Comparison of ENCODE assay signal across 10 cellular contexts in the genomic region with DNA sequence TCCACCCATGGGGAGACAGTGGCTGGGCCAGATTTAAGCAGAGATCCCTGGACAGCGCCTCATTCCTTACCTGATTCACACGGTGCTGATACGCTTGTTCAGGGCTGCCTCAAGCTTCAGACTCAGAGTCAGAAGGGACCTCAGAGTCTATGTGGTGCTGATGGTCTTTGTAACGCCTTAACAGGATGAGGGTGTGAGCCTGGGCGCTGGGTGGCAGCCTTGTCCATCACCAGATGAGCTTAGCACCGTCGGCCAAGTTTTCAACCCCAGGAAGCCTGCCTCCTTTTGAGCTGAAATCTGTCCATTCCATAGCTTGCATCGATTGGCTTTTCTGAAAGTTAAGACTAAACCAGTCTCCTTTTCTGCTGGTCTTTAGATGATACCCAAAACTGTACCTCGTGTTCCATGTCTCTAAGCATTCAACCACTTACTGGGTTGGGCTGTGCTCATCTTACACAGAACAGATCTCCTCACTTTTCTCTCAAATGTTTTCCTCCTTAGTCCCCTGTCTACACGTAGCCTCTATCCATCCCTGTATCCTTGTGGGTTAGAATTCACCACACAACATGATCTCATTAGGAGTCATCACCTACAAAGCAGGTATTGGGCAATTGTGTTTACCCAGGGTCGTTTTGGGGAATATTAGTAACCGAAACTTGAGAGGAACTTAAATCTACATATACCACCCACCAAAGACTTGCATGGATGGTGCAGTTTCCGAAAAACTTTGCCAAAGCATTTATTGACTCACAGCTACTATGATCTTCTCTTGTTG.
A peak's percentile ranks its signal among the peaks of the same experiment; 100 is the strongest.
DNase-seq lines count a peak whose midpoint lies in the region; ATAC-seq, FAIRE-seq and TF ChIP-seq lines count a peak whose summit lies in the region.
"Had no signal": no experiment of that assay in that cellular context is flagged by ENCODE, and none has a peak within 500 bp of the region (broad histone marks: within the 10 kb centered on the region; RNA-seq: fewer than 3 reads in every experiment).

No MANE protein-coding gene starts in this region.

- H3K9ac ChIP-seq in PC-3 (ENCODE audit: low read length), result no peak overlapping the region

- POLR2A ChIA-PET in PC-3 (lab: Charles Lee; ENCODE audit: unreplicated experiment), result no interaction called here

- no peak overlapping the region for H3K27ac ChIP-seq in PC-3 (ENCODE audit: low read length)
- no peak overlapping the region for H3K27ac ChIP-seq in substantia nigra (ENCODE audit: low read depth, low read length, poor library complexity, severe bottlenecking)
- H3K27ac ChIP-seq: ovary had no signal

- H3K27me3 ChIP-seq in PC-3 (ENCODE audit: low read length), result no peaks in the 10 kb centered on the region
- H3K27me3 ChIP-seq: ovary had no signal

- H3K9me2 ChIP-seq in PC-3 (replicated peaks; ENCODE audit: low read length), result no peaks in the 10 kb centered on the region

- intact Hi-C loops in PC-3 (cut with micrococcal nuclease) (no loop called here), head of caudate nucleus (cut with DNase I) (no loop called here)

- TF ChIP-seq CTCF in PC-3 (conservative IDR thresholded peaks at IDR 0.05; ENCODE audit: low read depth, low read length) (no peak), D721Med (IDR thresholded peaks at IDR 0.05; ENCODE audit: insufficient read depth, missing control alignments) (no peak)

- no peaks in the 10 kb centered on the region for H3K79me2 ChIP-seq in PC-3 (ENCODE audit: low read length)

- CTCF ChIA-PET in PC-3 (lab: Charles Lee), result no interaction called here

- no peaks in the 10 kb centered on the region for H3F3A ChIP-seq in PC-3 (ENCODE audit: low read length, unreplicated experiment)

- DNase-seq in DMS53 (lab: John Stamatoyannopoulos, UW) (peak; percentile 28), DMS53 treated with DMSO at 0.1 percent for 48 hours (lab: John Stamatoyannopoulos, UW; ENCODE audit: unreplicated experiment) (no peak), PC-3 (peak; percentile 19), head of caudate nucleus (peak in 40 of 42 donors; percentile 20 to 79 (median 52)), substantia nigra (lab: John Stamatoyannopoulos, UW) (peak in 27 of 49 donors; percentile 3 to 76 (median 27)), NCI-H2196 treated with DMSO at 0.1 percent for 48 hours (lab: John Stamatoyannopoulos, UW; ENCODE audit: unreplicated experiment) (no peak), D721Med (ENCODE audit: insufficient read length, low spot score) (no peak)
- DNase-seq in stimulated activated CD4-positive, alpha-beta T cell treated with anti-CD3 and anti-CD28 coated beads, Interleukin-15, amount 100 ng/mL, for 24 hours, result no peak
- DNase-seq: ovary had no signal

- H3K36me3 ChIP-seq in PC-3 (ENCODE audit: low read depth, low read length), result no peaks in the 10 kb centered on the region
- H3K36me3 ChIP-seq: ovary had no signal

- no peak for ATAC-seq in PC-3

- no peaks in the 10 kb centered on the region for H3K4me1 ChIP-seq in PC-3 (ENCODE audit: insufficient read depth, low read length)

- H4K20me1 ChIP-seq in PC-3 (ENCODE audit: low read length), result no peaks in the 10 kb centered on the region

- H2AFZ ChIP-seq in PC-3 (ENCODE audit: low read length), result no peak overlapping the region

- no TSS peak for BruUV-seq in PC-3 (replicated peaks; lab: Mats Ljungman, UMichigan)

- no peak overlapping the region for H3K4me2 ChIP-seq in PC-3 (ENCODE audit: low read length)

- no peak overlapping the region for H3K4me3 ChIP-seq in PC-3 (ENCODE audit: low read length)
- H3K4me3 ChIP-seq: ovary had no signal

- no peaks in the 10 kb centered on the region for H3K9me3 ChIP-seq in PC-3 (ENCODE audit: low read length)
- H3K9me3 ChIP-seq: ovary had no signal

- no peak for FAIRE-seq in D721Med (lab: Jason Lieb, UNC)
- FAIRE-seq: A204.1 had no signal

Comparison
In these comparisons a context has a peak if more than half of its experiments do, and no peak if none do; other contexts are left out.
1. DNase-seq: peak in DMS53 (single experiment), PC-3 (single experiment), head of caudate nucleus (40 of 42) and substantia nigra (27 of 49); none in DMS53 treated with DMSO at 0.1 percent for 48 hours (single experiment), NCI-H2196 treated with DMSO at 0.1 percent for 48 hours (single experiment), stimulated activated CD4-positive, alpha-beta T cell treated with anti-CD3 and anti-CD28 coated beads, Interleukin-15, amount 100 ng/mL, for 24 hours (single experiment) and D721Med (single experiment).